In the genomic region with DNA sequence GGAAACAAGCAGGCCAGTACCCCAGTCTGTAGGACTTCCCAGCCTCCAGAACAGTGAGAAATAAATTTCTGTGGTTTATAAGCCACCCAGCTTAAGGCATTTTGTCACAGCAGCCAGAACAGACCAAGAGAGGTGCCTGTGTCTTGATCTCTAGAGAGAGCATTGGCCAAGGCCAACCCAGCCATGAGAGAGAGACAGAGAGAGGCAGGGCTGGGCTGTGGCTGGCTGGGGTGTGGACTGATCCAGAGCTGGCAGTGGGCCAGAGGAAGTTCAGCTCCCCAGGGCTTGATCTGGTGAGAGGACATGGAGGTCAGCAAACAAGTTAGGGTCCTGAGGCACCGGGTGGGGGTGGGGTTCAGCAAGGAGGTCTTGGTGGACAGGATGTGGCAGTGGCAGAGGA, we compare ENCODE assay signal across 8 cellular contexts. TPM values are rescaled to one million over a fixed set of nuclear protein-coding genes. Genes with fewer than 3 reads are reported as not detected.
"Had no signal": no experiment of that assay in that cellular context is flagged by ENCODE, and none has a peak within 500 bp of the region (broad histone marks: within the 10 kb centered on the region; RNA-seq: fewer than 3 reads in every experiment).

No MANE protein-coding gene starts in this region.

RNA-seq across cellular contexts. Expression of gene NPY4R2, which starts 14.4 kb away (rescaled TPM):
- total RNA-seq: OCI-LY7, PC-3, PC-9, Right ventricle myocardium inferior, RPMI7951, SJCRH30, SK-MEL-5 had no signal
- polyA plus RNA-seq: SK-N-SH had no signal
